ENCODE assay signal across 18 cellular contexts in the genomic region with DNA sequence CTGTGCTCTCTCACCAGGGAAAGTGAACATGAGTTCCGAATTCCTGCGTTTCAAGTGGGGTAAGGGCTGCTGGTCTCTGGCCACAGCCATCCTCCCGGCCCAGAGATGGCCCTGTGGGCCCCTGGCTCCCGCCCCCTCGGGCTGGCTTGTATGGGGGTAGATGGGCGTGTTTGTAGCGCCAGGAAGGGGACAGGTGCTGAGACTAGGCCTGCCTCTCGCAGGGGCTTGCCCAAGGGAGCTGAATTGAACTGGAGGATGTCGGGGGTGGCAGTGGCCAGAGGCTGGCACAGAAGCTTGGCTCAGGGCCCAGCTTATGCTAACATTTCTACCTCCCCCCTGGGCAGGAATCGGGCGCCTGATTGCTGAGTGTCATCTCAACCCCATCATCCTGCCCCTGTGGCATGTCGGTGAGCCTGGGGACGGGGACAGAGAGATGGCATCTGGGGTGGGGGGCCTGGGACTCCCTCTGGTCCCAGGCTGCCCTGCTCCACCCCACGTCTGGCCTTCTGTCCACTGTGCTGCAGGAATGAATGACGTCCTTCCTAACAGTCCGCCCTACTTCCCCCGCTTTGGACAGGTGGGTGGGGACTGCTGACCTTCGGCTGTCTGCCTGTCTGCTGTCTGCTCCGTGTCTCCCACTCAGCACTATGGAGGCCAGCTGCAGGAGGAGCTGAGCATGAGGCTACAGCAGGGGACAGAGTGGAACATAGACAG. TPM values are rescaled to one million over a fixed set of nuclear protein-coding genes. Genes with fewer than 3 reads are reported as not detected.
DNase-seq lines count a peak whose midpoint lies in the region; ATAC-seq, FAIRE-seq and TF ChIP-seq lines count a peak whose summit lies in the region.
"Had no signal": no experiment of that assay in that cellular context is flagged by ENCODE, and none has a peak within 500 bp of the region (broad histone marks: within the 10 kb centered on the region; RNA-seq: fewer than 3 reads in every experiment).

No MANE protein-coding gene starts in this region.

- H4K20me1 ChIP-seq in GM12878 (ENCODE audit: control insufficient read depth, insufficient read depth) = no peaks in the 10 kb centered on the region

- H3K4me2 ChIP-seq in GM12878 (ENCODE audit: control insufficient read depth, insufficient read depth) = no peak overlapping the region

- WGBS in GM12878 (ENCODE audit: insufficient coverage, insufficient replicate concordance, low lambda C conversion rate, missing lambda C conversion rate) = 56% methylated on average over 19 of the region's 19 CpGs

- CTCF ChIA-PET in GM12878 (lab: Yijun Ruan, JAX) (interaction anchor here (1.0 to 1.3 kb wide), 3 partner anchors 7 to 47 kb away, joined by 3 to 4 read pairs (median 3); partner anchors contain the start of gene ATP6AP1), GM10248 (lab: Yijun Ruan, JAX) (interaction anchor here (1.0 to 1.2 kb wide), 2 partner anchors 21 to 406 kb away, joined by 3 read pairs; no protein-coding TSS in a partner anchor)

- peak overlapping the region; percentile 37 for H3K27ac ChIP-seq in GM12878 (ENCODE audit: control insufficient read depth, insufficient read depth)
- H3K27ac ChIP-seq: SK-N-MC had no signal

- SMC1A ChIA-PET in GM12878 (lab: Charles Lee; ENCODE audit: uncharacterized antibody, unreplicated experiment) = no interaction called here

- no peaks in the 10 kb centered on the region; the same call in 2 of the 3 replicates for H3K9me3 ChIP-seq in GM12878 (replicated peaks; ENCODE audit: control insufficient read depth, insufficient read depth, low read length)

- H3K27me3 ChIP-seq in GM12878 (replicated peaks in 1 of 2; ENCODE audit: control insufficient read depth in 2 of 2, insufficient read depth in 2 of 2, low read length in 1 of 2) = no peaks in the 10 kb centered on the region

- H3K36me3 ChIP-seq in GM12878 (ENCODE audit: control insufficient read depth in 2 of 2, insufficient read depth in 2 of 2, low read length in 1 of 2) = no peaks in the 10 kb centered on the region

- H3K4me1 ChIP-seq in GM12878 (ENCODE audit: control insufficient read depth, insufficient read depth, low read length) = no peaks in the 10 kb centered on the region

- no peak for FAIRE-seq in GM12878 (lab: Jason Lieb, UNC)
- FAIRE-seq: H1, TTC549, urothelium cell line had no signal

- no peak for TF ChIP-seq EP300 in GM12878 (IDR thresholded peaks at IDR 0.05; ENCODE audit: borderline replicate concordance in 1 of 2, control insufficient read depth in 1 of 2, low read depth in 2 of 2, low read length in 2 of 2)

- RAD21 ChIA-PET in GM12878 (lab: Charles Lee; ENCODE audit: unreplicated experiment) = no interaction called here

- ATAC-seq in GM12878 (peak; percentile 25), HG02623 (IDR thresholded peaks at IDR 0.05; ENCODE audit: unreplicated experiment) (no peak)
- ATAC-seq: activated CD8-positive, alpha-beta T cell treated with anti-CD3 and anti-CD28 coated beads, Interleukin-2, amount 10 ng/mL, durations not matched to agents 7 days and 5 days; activated T-helper 17 cell treated with anti-CD3 and anti-CD28 coated beads, Interleukin-2, amount 50 U/mL, for 72 hours had no signal

- no peak for TF ChIP-seq RAD21 in GM12878 (IDR thresholded peaks at IDR 0.05; ENCODE audit: insufficient read depth, low read depth, low read length)

- DNase-seq in NCI-H128 (lab: John Stamatoyannopoulos, UW; ENCODE audit: unreplicated experiment) = peak; percentile 2
- DNase-seq in GM12878 (ENCODE audit: low read depth, low spot score) = no peak
- DNase-seq in posterior vena cava (ENCODE audit: low spot score) = peak; percentile 76
- no peak for DNase-seq in GM10248 (ENCODE audit: extremely low spot score)
- DNase-seq in stimulated activated naive CD4-positive, alpha-beta T cell treated with Interleukin-2 at 50 U/mL for 16 hours (lab: John Stamatoyannopoulos, UW) = no peak
- DNase-seq: activated CD8-positive, alpha-beta T cell treated with anti-CD3 and anti-CD28 coated beads, Interleukin-2, amount 10 ng/mL, durations not matched to agents 7 days and 5 days; amygdala; KG1; NCI-H146; NK-92 treated with Interleukin-12 subunit alpha and Interleukin-12 subunit beta, amount 100 ng/mL, for 24 hours; retina; stimulated activated CD4-positive, alpha-beta T cell treated with anti-CD3 and anti-CD28 coated beads, Interleukin-4, amount 100 ng/mL, for 1 hour had no signal

- no peak overlapping the region; the same call in 1 of the 2 replicates for H3K9ac ChIP-seq in GM12878 (ENCODE audit: control insufficient read depth, insufficient read depth, low read length)

- no peak overlapping the region for H2AFZ ChIP-seq in GM12878 (ENCODE audit: control insufficient read depth, low read depth, low read length)

- no peak for TF ChIP-seq POLR2A in GM12878 (IDR thresholded peaks at IDR 0.05; ENCODE audit: low read depth, low read length)

- no TSS peak for BruUV-seq in GM12878 (replicated peaks; lab: Mats Ljungman, UMichigan)

- no peaks in the 10 kb centered on the region for H3K79me2 ChIP-seq in GM12878 (ENCODE audit: control insufficient read depth, insufficient read depth, low read length)

- H3K4me3 ChIP-seq in GM12878 = no peak overlapping the region
- H3K4me3 ChIP-seq: SK-N-MC had no signal

- in situ Hi-C loops in GM12878 (cut with MboI) = no loop called here

- intact Hi-C loops in GM12878 (cut with micrococcal nuclease; ENCODE audit: unreplicated experiment) = loop anchor here (10.0 kb wide), 1 partner anchor 45 kb away; the partner anchor contains the start of genes EMD and FLNA
- intact Hi-C loops in posterior vena cava (cut with DNase I) = no loop called here

- TF ChIP-seq CTCF in GM12878 (IDR thresholded peaks at IDR 0.05 in 2 of 3, conservative IDR thresholded peaks at IDR 0.05 in 1 of 3; ENCODE audit: control insufficient read depth in 2 of 3, extremely low read depth in 1 of 3, insufficient read depth in 1 of 3, low read depth in 3 of 3, low read length in 3 of 3) (no peak), GM10248 (IDR thresholded peaks at IDR 0.05; ENCODE audit: control extremely low read depth, extremely low read depth, low read depth, missing control alignments) (no peak)

- POLR2A ChIA-PET in GM12878 (lab: Charles Lee) = interaction anchor here (1.2 kb wide), 1 partner anchor 10 kb away, joined by 3 read pairs; no protein-coding TSS in a partner anchor
- POLR2A ChIA-PET in GM10248 (lab: Yijun Ruan, JAX) = no interaction called here

RNA-seq across cellular contexts. Expression of gene TAFAZZIN, which starts 8.5 kb away (rescaled TPM):
- total RNA-seq in GM12878 (2013; cell fraction: nucleolus; rRNA removed) = 53.3 and 55.8 TPM in 2 replicates
- total RNA-seq in GM12878 (2014; rRNA removed) = 25.3 and 31.3 TPM in 2 replicates
- 14.2 and 15.3 TPM in 2 replicates for total RNA-seq in GM12878 (2014; rRNA removed; fragmentation: Illumina TruSeq; extraction: Trizol)
- 37.0 and 39.2 TPM in 2 replicates for total RNA-seq in GM12878 (2021)
- 19.4 TPM for polyA plus RNA-seq in GM12878 (2011; ENCODE audit: low read depth)
- 15.7 and 20.0 TPM in 2 replicates for polyA plus RNA-seq in GM12878 (2011; rRNA removed)
- polyA plus RNA-seq in GM12878 (2011; cell fraction: cytosol; rRNA removed) = 27.0 and 29.1 TPM in 2 replicates
- polyA plus RNA-seq in GM12878 (2011; cell fraction: nucleus; rRNA removed) = 183 and 209 TPM in 2 replicates
- 30.8 and 43.7 TPM in 2 replicates for polyA plus RNA-seq in GM12878 (2012)
- polyA plus RNA-seq in GM12878 (2014; fragmentation: Illumina TruSeq; extraction: Trizol) = 21.8 and 22.6 TPM in 2 replicates
- 1 to 10 TPM in 1 of 2 experiments, under 1 TPM in 1; 0.71 to 1.4 TPM for polyA plus RNA-seq in GM12878 (2014; fragmentation: Nextera tagmentation; extraction: Ambion mirVana)
- polyA plus RNA-seq in GM12878 (2014; rRNA removed) = 43.1 and 50.4 TPM in 2 replicates
- polyA plus RNA-seq in GM12878 (2016; fragmentation: Nextera tagmentation; extraction: Ambion mirVana) = 10 to 100 TPM; 25.0 to 31.6 TPM
- 9.9 and 12.2 TPM in 2 replicates for polyA minus RNA-seq in GM12878 (2011; rRNA and poly(A)+ RNA removed)
- polyA minus RNA-seq in GM12878 (2011; cell fraction: cytosol; rRNA and poly(A)+ RNA removed) = 9.1 and 10.7 TPM in 2 replicates
- 26.0 and 36.0 TPM in 2 replicates for polyA minus RNA-seq in GM12878 (2011; cell fraction: nucleus; rRNA and poly(A)+ RNA removed)
- 10 to 100 TPM; 25.3 to 28.1 TPM for total RNA-seq in posterior vena cava

RNA-seq across cellular contexts. Expression of gene ATP6AP1, which starts 8.6 kb away (rescaled TPM):
- 52.6 and 58.2 TPM in 2 replicates for total RNA-seq in GM12878 (2013; cell fraction: nucleolus; rRNA removed)
- total RNA-seq in GM12878 (2014; rRNA removed) (23.0 and 25.0 TPM in 2 replicates), GM12878 (2014; rRNA removed; fragmentation: Illumina TruSeq; extraction: Trizol) (15.3 and 15.8 TPM in 2 replicates), GM12878 (2021) (31.2 and 35.7 TPM in 2 replicates), posterior vena cava (10 to 100 TPM; 43.8 to 59.9 TPM)
- polyA plus RNA-seq in GM12878 (2011; ENCODE audit: low read depth) = 24.9 TPM
- polyA plus RNA-seq in GM12878 (2011; rRNA removed) (20.2 and 39.8 TPM in 2 replicates), GM12878 (2014; fragmentation: Illumina TruSeq; extraction: Trizol) (19.5 and 32.8 TPM in 2 replicates), GM12878 (2014; fragmentation: Nextera tagmentation; extraction: Ambion mirVana) (1 to 10 TPM; 4.5 to 7.8 TPM), GM12878 (2014; rRNA removed) (44.2 and 45.5 TPM in 2 replicates), GM12878 (2016; fragmentation: Nextera tagmentation; extraction: Ambion mirVana) (10 to 100 TPM; 56.3 to 56.4 TPM)
- 65.1 and 77.9 TPM in 2 replicates for polyA plus RNA-seq in GM12878 (2011; cell fraction: cytosol; rRNA removed)
- 59.5 and 66.5 TPM in 2 replicates for polyA plus RNA-seq in GM12878 (2011; cell fraction: nucleus; rRNA removed)
- 33.0 and 40.6 TPM in 2 replicates for polyA plus RNA-seq in GM12878 (2012)
- 32.0 and 52.5 TPM in 2 replicates for polyA minus RNA-seq in GM12878 (2011; rRNA and poly(A)+ RNA removed)
- 18.3 and 26.7 TPM in 2 replicates for polyA minus RNA-seq in GM12878 (2011; cell fraction: cytosol; rRNA and poly(A)+ RNA removed)
- polyA minus RNA-seq in GM12878 (2011; cell fraction: nucleus; rRNA and poly(A)+ RNA removed) = 11.2 and 13.9 TPM in 2 replicates

RNA-seq across cellular contexts. Expression of gene DNASE1L1, which starts 10.8 kb away (rescaled TPM):
- 7.5 and 8.3 TPM in 2 replicates for total RNA-seq in GM12878 (2013; cell fraction: nucleolus; rRNA removed)
- 19.3 and 19.7 TPM in 2 replicates for total RNA-seq in GM12878 (2014; rRNA removed)
- total RNA-seq in GM12878 (2014; rRNA removed; fragmentation: Illumina TruSeq; extraction: Trizol) = 6.4 and 7.3 TPM in 2 replicates
- 13.5 and 14.6 TPM in 2 replicates for total RNA-seq in GM12878 (2021)
- polyA plus RNA-seq in GM12878 (2011; ENCODE audit: low read depth) = 8.7 TPM
- 3.1 and 4.4 TPM in 2 replicates for polyA plus RNA-seq in GM12878 (2011; rRNA removed)
- polyA plus RNA-seq in GM12878 (2011; cell fraction: cytosol; rRNA removed) = 6.2 and 9.1 TPM in 2 replicates
- polyA plus RNA-seq in GM12878 (2011; cell fraction: nucleus; rRNA removed) = 9.8 and 11.9 TPM in 2 replicates
- 12.7 and 15.6 TPM in 2 replicates for polyA plus RNA-seq in GM12878 (2012)
- polyA plus RNA-seq in GM12878 (2014; fragmentation: Illumina TruSeq; extraction: Trizol) = 4.1 and 6.7 TPM in 2 replicates
- under 1 TPM; 0.60 to 0.74 TPM for polyA plus RNA-seq in GM12878 (2014; fragmentation: Nextera tagmentation; extraction: Ambion mirVana)
- 20.0 and 22.7 TPM in 2 replicates for polyA plus RNA-seq in GM12878 (2014; rRNA removed)
- polyA plus RNA-seq in GM12878 (2016; fragmentation: Nextera tagmentation; extraction: Ambion mirVana) = 10 to 100 TPM in 1 of 2 experiments, 1 to 10 TPM in 1; 6.9 to 10.9 TPM
- polyA minus RNA-seq in GM12878 (2011; rRNA and poly(A)+ RNA removed) = 3.6 and 4.6 TPM in 2 replicates
- polyA minus RNA-seq in GM12878 (2011; cell fraction: cytosol; rRNA and poly(A)+ RNA removed) = 1.6 and 3.4 TPM in 2 replicates
- polyA minus RNA-seq in GM12878 (2011; cell fraction: nucleus; rRNA and poly(A)+ RNA removed) = 1.5 and 3.7 TPM in 2 replicates
- total RNA-seq in posterior vena cava = 10 to 100 TPM; 15.9 to 20.0 TPM

RNA-seq across cellular contexts. Expression of gene GDI1, which starts 17.1 kb away (rescaled TPM):
- total RNA-seq in GM12878 (2013; cell fraction: nucleolus; rRNA removed) = 91.6 and 109 TPM in 2 replicates
- total RNA-seq in GM12878 (2014; rRNA removed) (46.6 and 59.9 TPM in 2 replicates), GM12878 (2014; rRNA removed; fragmentation: Illumina TruSeq; extraction: Trizol) (22.2 and 22.7 TPM in 2 replicates), GM12878 (2021) (57.9 and 61.3 TPM in 2 replicates), posterior vena cava (100 to 1,000 TPM; 106 to 108 TPM)
- 57.8 TPM for polyA plus RNA-seq in GM12878 (2011; ENCODE audit: low read depth)
- polyA plus RNA-seq in GM12878 (2011; rRNA removed) (48.1 and 102 TPM in 2 replicates), GM12878 (2014; fragmentation: Illumina TruSeq; extraction: Trizol) (45.1 and 64.1 TPM in 2 replicates), GM12878 (2014; fragmentation: Nextera tagmentation; extraction: Ambion mirVana) (1 to 10 TPM in 1 of 2 experiments, under 1 TPM in 1; 0.92 to 4.3 TPM), GM12878 (2014; rRNA removed) (82.1 and 101 TPM in 2 replicates), GM12878 (2016; fragmentation: Nextera tagmentation; extraction: Ambion mirVana) (10 to 100 TPM; 34.5 to 39.3 TPM)
- polyA plus RNA-seq in GM12878 (2011; cell fraction: cytosol; rRNA removed) = 113 and 125 TPM in 2 replicates
- 509 and 553 TPM in 2 replicates for polyA plus RNA-seq in GM12878 (2011; cell fraction: nucleus; rRNA removed)
- 87.7 and 105 TPM in 2 replicates for polyA plus RNA-seq in GM12878 (2012)
- polyA minus RNA-seq in GM12878 (2011; rRNA and poly(A)+ RNA removed) = 45.4 and 61.3 TPM in 2 replicates
- polyA minus RNA-seq in GM12878 (2011; cell fraction: cytosol; rRNA and poly(A)+ RNA removed) = 28.1 and 28.3 TPM in 2 replicates
- polyA minus RNA-seq in GM12878 (2011; cell fraction: nucleus; rRNA and poly(A)+ RNA removed) = 51.5 and 71.2 TPM in 2 replicates

RNA-seq across cellular contexts. Expression of gene RPL10, which starts 21.7 kb away (rescaled TPM):
- 600 and 614 TPM in 2 replicates for total RNA-seq in GM12878 (2013; cell fraction: nucleolus; rRNA removed)
- total RNA-seq in GM12878 (2014; rRNA removed) = 4,925 and 4,997 TPM in 2 replicates
- total RNA-seq in GM12878 (2014; rRNA removed; fragmentation: Illumina TruSeq; extraction: Trizol) = 3,759 and 3,772 TPM in 2 replicates
- 4,064 and 4,152 TPM in 2 replicates for total RNA-seq in GM12878 (2021)
- 5,001 TPM for polyA plus RNA-seq in GM12878 (2011; ENCODE audit: low read depth)
- 2,618 and 3,504 TPM in 2 replicates for polyA plus RNA-seq in GM12878 (2011; rRNA removed)
- 4,504 and 6,793 TPM in 2 replicates for polyA plus RNA-seq in GM12878 (2011; cell fraction: cytosol; rRNA removed)
- 1,382 and 2,108 TPM in 2 replicates for polyA plus RNA-seq in GM12878 (2011; cell fraction: nucleus; rRNA removed)
- 6,434 and 6,606 TPM in 2 replicates for polyA plus RNA-seq in GM12878 (2012)
- polyA plus RNA-seq in GM12878 (2014; fragmentation: Illumina TruSeq; extraction: Trizol) = 6,343 and 6,987 TPM in 2 replicates
- 1,000 to 10,000 TPM; 5,383 to 7,222 TPM for polyA plus RNA-seq in GM12878 (2014; fragmentation: Nextera tagmentation; extraction: Ambion mirVana)
- polyA plus RNA-seq in GM12878 (2014; rRNA removed) = 6,238 and 6,871 TPM in 2 replicates
- 1,000 to 10,000 TPM; 1,938 to 2,032 TPM for polyA plus RNA-seq in GM12878 (2016; fragmentation: Nextera tagmentation; extraction: Ambion mirVana)
- 1,076 and 2,028 TPM in 2 replicates for polyA minus RNA-seq in GM12878 (2011; rRNA and poly(A)+ RNA removed)
- 767 and 786 TPM in 2 replicates for polyA minus RNA-seq in GM12878 (2011; cell fraction: cytosol; rRNA and poly(A)+ RNA removed)
- polyA minus RNA-seq in GM12878 (2011; cell fraction: nucleus; rRNA and poly(A)+ RNA removed) = 230 and 289 TPM in 2 replicates
- total RNA-seq in posterior vena cava = 1,000 to 10,000 TPM; 2,294 to 2,387 TPM

Comparison
In these comparisons a context has a peak if more than half of its experiments do, and no peak if none do; other contexts are left out.
1. DNase-seq: peak in NCI-H128 (single experiment) and posterior vena cava (single experiment); none in GM12878 (single experiment), GM10248 (single experiment) and stimulated activated naive CD4-positive, alpha-beta T cell treated with Interleukin-2 at 50 U/mL for 16 hours (single experiment).